20 cellular contexts compared by ENCODE assay signal in genomic region chr6:43938178-43939101, GRCh38.
DNase-seq lines count a peak whose midpoint lies in the region; ATAC-seq and TF ChIP-seq lines count a peak whose summit lies in the region.
"Had no signal": no experiment of that assay in that cellular context is flagged by ENCODE, and none has a peak within 500 bp of the region (broad histone marks: within the 10 kb centered on the region; RNA-seq: fewer than 3 reads in every experiment).

No MANE protein-coding gene starts in this region.

- H3K4me1 ChIP-seq in Caco-2 (peaks cover 27% of the 10 kb centered on the region), HEK293 (ENCODE audit: control insufficient read depth, insufficient read depth, low read length) (peaks cover 7% of the 10 kb centered on the region)
- H3K4me1 ChIP-seq: adrenal gland, tibial artery had no signal

- H3K36me3 ChIP-seq in Caco-2 (ENCODE audit: control insufficient read depth, insufficient read depth, low read length), result no peaks in the 10 kb centered on the region
- no peaks in the 10 kb centered on the region for H3K36me3 ChIP-seq in HEK293 (ENCODE audit: control insufficient read depth in 2 of 2, insufficient read depth in 1 of 2, low read length in 2 of 2)
- H3K36me3 ChIP-seq: adrenal gland, tibial artery had no signal

- DNase-seq in Caco-2, result no peak
- DNase-seq in fibroblast of villous mesenchyme (ENCODE audit: low read depth), result peak; percentile 35
- peak; percentile 49 for DNase-seq in posterior vena cava (ENCODE audit: low spot score)
- no peak for DNase-seq in activated CD4-positive, alpha-beta T cell treated with anti-CD3 and anti-CD28 coated beads, Interleukin-2, amount 10 ng/mL, durations not matched to agents 24 days and 14 days
- DNase-seq in GM20000 (ENCODE audit: low spot score), result no peak
- DNase-seq: activated CD4-positive, CD25-positive, alpha-beta regulatory T cell treated with anti-CD3 and anti-CD28 coated beads, Interleukin-2, amount 50 U/mL, for 72 hours; activated gamma-delta T cell; dermis blood vessel endothelial cell; DMS79 treated with DMSO at 0.1 percent for 48 hours; foreskin melanocyte; hippocampal formation; naive thymus-derived CD4-positive, alpha-beta T cell; NCI-H1930; NCI-H345; stimulated activated naive CD8-positive, alpha-beta T cell treated with anti-CD3 and anti-CD28 coated beads, Interleukin-15, Interleukin-2, amounts not matched to agents 100 U/mL and 50 U/mL, for 24 hours had no signal

- H3K36me3 Mint-ChIP-seq in Caco-2 (ENCODE audit: insufficient read depth, unreplicated experiment), result no peaks in the 10 kb centered on the region
- no peaks in the 10 kb centered on the region for H3K36me3 Mint-ChIP-seq in activated CD4-positive, alpha-beta T cell treated with anti-CD3 and anti-CD28 coated beads, Interleukin-2, amount 10 ng/mL, durations not matched to agents 24 days and 14 days (ENCODE audit: low read depth)
- H3K36me3 Mint-ChIP-seq: naive thymus-derived CD4-positive, alpha-beta T cell had no signal

- H3K27me3 Mint-ChIP-seq in Caco-2 (ENCODE audit: insufficient read depth, unreplicated experiment), result no peaks in the 10 kb centered on the region
- H3K27me3 Mint-ChIP-seq in activated CD4-positive, alpha-beta T cell treated with anti-CD3 and anti-CD28 coated beads, Interleukin-2, amount 10 ng/mL, durations not matched to agents 24 days and 14 days, result no peaks in the 10 kb centered on the region

- POLR2A ChIA-PET in Caco-2 (lab: Charles Lee), result interaction anchor here (1.4 kb wide), 1 partner anchor 12 kb away, joined by 18 read pairs; no protein-coding TSS in a partner anchor
- POLR2A ChIA-PET in HEK293 (lab: Yijun Ruan, JAX), result interaction anchor here (1.3 kb wide), 1 partner anchor 168 kb away, joined by 4 read pairs; the partner anchor contains the start of gene VEGFA

- no peak for ATAC-seq in esophagus mucosa
- ATAC-seq: naive thymus-derived CD4-positive, alpha-beta T cell had no signal

- peak overlapping the region; percentile 61 for H3K27ac Mint-ChIP-seq in Caco-2 (ENCODE audit: unreplicated experiment)
- no peak overlapping the region for H3K27ac Mint-ChIP-seq in activated CD4-positive, alpha-beta T cell treated with anti-CD3 and anti-CD28 coated beads, Interleukin-2, amount 10 ng/mL, durations not matched to agents 24 days and 14 days

- no peaks in the 10 kb centered on the region for H3K9me3 Mint-ChIP-seq in Caco-2 (ENCODE audit: unreplicated experiment)
- no peaks in the 10 kb centered on the region for H3K9me3 Mint-ChIP-seq in activated CD4-positive, alpha-beta T cell treated with anti-CD3 and anti-CD28 coated beads, Interleukin-2, amount 10 ng/mL, durations not matched to agents 24 days and 14 days

- H3K9me3 ChIP-seq in Caco-2 (no peaks in the 10 kb centered on the region), HEK293 (ENCODE audit: control insufficient read depth, insufficient read depth, low read depth, low read length) (no peaks in the 10 kb centered on the region)
- H3K9me3 ChIP-seq: adrenal gland, tibial artery had no signal

- no TSS peak for BruUV-seq in Caco-2 (replicated peaks; lab: Mats Ljungman, UMichigan)

- H3K27me3 ChIP-seq in Caco-2 (replicated peaks; ENCODE audit: control insufficient read depth, insufficient read depth, low read length), result no peaks in the 10 kb centered on the region
- H3K27me3 ChIP-seq: adrenal gland, tibial artery had no signal

- CTCF ChIA-PET in Caco-2 (lab: Charles Lee) (interaction anchor here (0.8 to 3.1 kb wide), 5 partner anchors 11 to 141 kb away, joined by 3 to 23 read pairs (median 4); no protein-coding TSS in a partner anchor), HEK293 (lab: Yijun Ruan, JAX) (interaction anchor here (0.6 to 1.3 kb wide), 5 partner anchors 9 to 140 kb away, joined by 3 to 10 read pairs (median 3); no protein-coding TSS in a partner anchor)

- intact Hi-C loops in Caco-2 (cut with micrococcal nuclease; ENCODE audit: unreplicated experiment) (no loop called here), posterior vena cava (cut with DNase I) (no loop called here)
- intact Hi-C loops in activated CD4-positive, alpha-beta T cell treated with anti-CD3 and anti-CD28 coated beads, Interleukin-2, amount 10 ng/mL, durations not matched to agents 24 days and 14 days (cut with micrococcal nuclease), result no loop called here

- no peak overlapping the region for H3K4me3 Mint-ChIP-seq in Caco-2 (ENCODE audit: unreplicated experiment)
- H3K4me3 Mint-ChIP-seq in activated CD4-positive, alpha-beta T cell treated with anti-CD3 and anti-CD28 coated beads, Interleukin-2, amount 10 ng/mL, durations not matched to agents 24 days and 14 days, result no peak overlapping the region
- H3K4me3 Mint-ChIP-seq: naive thymus-derived CD4-positive, alpha-beta T cell had no signal

- TF ChIP-seq CTCF in Caco-2 (IDR thresholded peaks at IDR 0.05; ENCODE audit: insufficient read depth in 1 of 2, low read depth in 1 of 2, low read length in 1 of 2, severe bottlenecking in 1 of 2, unreplicated experiment in 1 of 2) (no peak), HEK293 (tag by site-specific recombination; IDR thresholded peaks at IDR 0.05) (no peak), fibroblast of villous mesenchyme (IDR thresholded peaks at IDR 0.05; ENCODE audit: insufficient read depth, low read depth, low read length) (no peak), GM20000 (IDR thresholded peaks at IDR 0.05; ENCODE audit: extremely low read depth, missing control alignments) (no peak)

- H3K4me1 Mint-ChIP-seq in Caco-2 (ENCODE audit: low read depth, unreplicated experiment), result peaks cover 39% of the 10 kb centered on the region
- H3K4me1 Mint-ChIP-seq in activated CD4-positive, alpha-beta T cell treated with anti-CD3 and anti-CD28 coated beads, Interleukin-2, amount 10 ng/mL, durations not matched to agents 24 days and 14 days, result peaks cover 2% of the 10 kb centered on the region

- no peak overlapping the region for H3K27ac ChIP-seq in HEK293 (ENCODE audit: extremely low read depth, low read depth, low read length)
- H3K27ac ChIP-seq: adrenal gland, epithelial cell of prostate, tibial artery had no signal

- H3K4me3 ChIP-seq in Caco-2 (ENCODE audit: low read depth, low read length), result no peak overlapping the region
- H3K4me3 ChIP-seq in HEK293 (ENCODE audit: low read depth, low read length), result no peak overlapping the region
- H3K4me3 ChIP-seq in fibroblast of villous mesenchyme (ENCODE audit: low read depth, low read length), result no peak overlapping the region
- H3K4me3 ChIP-seq: adrenal gland, tibial artery had no signal

TF ChIP-seq in HEK293, 187 proteins besides CTCF, POLR2A, EP300 and RAD21:
- TF ChIP-seq ZNF366 (tag by site-specific recombination; conservative IDR thresholded peaks at IDR 0.05) (peak; percentile 73), ZFP37 (tag by site-specific recombination; IDR thresholded peaks at IDR 0.05) (no peak), ZNF121 (tag by site-specific recombination; IDR thresholded peaks at IDR 0.05) (no peak), ZNF555 (tag by site-specific recombination; conservative IDR thresholded peaks at IDR 0.05) (no peak)
TF ChIP-seq in HEK293: peak in this region for 1.

Comparison
In these comparisons a context has a peak if more than half of its experiments do, and no peak if none do; other contexts are left out.
1. DNase-seq: peak in fibroblast of villous mesenchyme (single experiment) and posterior vena cava (single experiment); none in Caco-2 (0 of 2), activated CD4-positive, alpha-beta T cell treated with anti-CD3 and anti-CD28 coated beads, Interleukin-2, amount 10 ng/mL, durations not matched to agents 24 days and 14 days (single experiment) and GM20000 (single experiment).